Comparison of ENCODE assay signal across 18 cellular contexts in genomic region chr2:235059161-235059560, GRCh38.
DNase-seq lines count a peak whose midpoint lies in the region; ATAC-seq and TF ChIP-seq lines count a peak whose summit lies in the region.
"Had no signal": no experiment of that assay in that cellular context is flagged by ENCODE, and none has a peak within 500 bp of the region (broad histone marks: within the 10 kb centered on the region; RNA-seq: fewer than 3 reads in every experiment).

No MANE protein-coding gene starts in this region.

- CTCF ChIA-PET in PC-3 (lab: Charles Lee) (no interaction called here), Caco-2 (lab: Charles Lee) (no interaction called here), T-cell (lab: Charles Lee) (no interaction called here)

- no peaks in the 10 kb centered on the region for H3K4me1 Mint-ChIP-seq in Caco-2 (ENCODE audit: low read depth, unreplicated experiment)
- no peaks in the 10 kb centered on the region for H3K4me1 Mint-ChIP-seq in T-cell
- H3K4me1 Mint-ChIP-seq: GM23338 had no signal

- H3K4me1 ChIP-seq in PC-3 (ENCODE audit: insufficient read depth, low read length) (no peaks in the 10 kb centered on the region), Caco-2 (no peaks in the 10 kb centered on the region)

- H4K20me1 ChIP-seq in PC-3 (ENCODE audit: low read length) = no peaks in the 10 kb centered on the region
- H4K20me1 ChIP-seq: BLaER1 treated with 17β-estradiol and CSF1 and Interleukin-3, amounts not matched to agents 10 nM and 100 nM had no signal

- H3K9me2 ChIP-seq in PC-3 (replicated peaks; ENCODE audit: low read length) = no peaks in the 10 kb centered on the region

- intact Hi-C loops in PC-3 (cut with micrococcal nuclease) (loop anchor here (10.0 kb wide), 1 partner anchor 174 kb away; no protein-coding TSS in a partner anchor), Caco-2 (cut with micrococcal nuclease; ENCODE audit: unreplicated experiment) (loop anchor here (5.0 kb wide), 2 partner anchors 52 to 507 kb away; no protein-coding TSS in a partner anchor)

- no peak overlapping the region for H2AFZ ChIP-seq in PC-3 (ENCODE audit: low read length)
- H2AFZ ChIP-seq: GM23338 had no signal

- H3K27ac Mint-ChIP-seq in Caco-2 (ENCODE audit: unreplicated experiment) (no peak overlapping the region), T-cell (no peak overlapping the region)
- H3K27ac Mint-ChIP-seq: B cell; CD8-positive, alpha-beta T cell; GM23338; HFFc6 had no signal

- no peak overlapping the region for H3K4me3 ChIP-seq in PC-3 (ENCODE audit: low read length)
- no peak overlapping the region for H3K4me3 ChIP-seq in fibroblast of mammary gland (ENCODE audit: control insufficient read depth, low read depth, low read length)
- no peak overlapping the region for H3K4me3 ChIP-seq in Caco-2 (ENCODE audit: low read depth, low read length)
- H3K4me3 ChIP-seq: BLaER1 treated with 17β-estradiol and CSF1 and Interleukin-3, amounts not matched to agents 10 nM and 100 nM; GM23338 had no signal

- no peak for TF ChIP-seq CTCF in PC-3 (conservative IDR thresholded peaks at IDR 0.05; ENCODE audit: low read depth, low read length)
- TF ChIP-seq CTCF in fibroblast of mammary gland (conservative IDR thresholded peaks at IDR 0.05; ENCODE audit: control insufficient read depth, insufficient read depth, low read depth, low read length) = no peak
- TF ChIP-seq CTCF in omental fat pad (IDR thresholded peaks at IDR 0.05) = no peak
- TF ChIP-seq CTCF in Caco-2 (IDR thresholded peaks at IDR 0.05; ENCODE audit: insufficient read depth in 1 of 2, low read depth in 1 of 2, low read length in 1 of 2, severe bottlenecking in 1 of 2, unreplicated experiment in 1 of 2) = no peak

- BruUV-seq in PC-3 (replicated peaks; lab: Mats Ljungman, UMichigan) = no TSS peak
- no TSS peak for BruUV-seq in Caco-2 (replicated peaks; lab: Mats Ljungman, UMichigan)

- POLR2A ChIA-PET in PC-3 (lab: Charles Lee; ENCODE audit: unreplicated experiment) (no interaction called here), Caco-2 (lab: Charles Lee) (no interaction called here), T-cell (lab: Charles Lee) (no interaction called here)

- no peaks in the 10 kb centered on the region for H3K27me3 Mint-ChIP-seq in Caco-2 (ENCODE audit: insufficient read depth, unreplicated experiment)
- H3K27me3 Mint-ChIP-seq in T-cell = peaks cover 4 to 16% of the 10 kb centered on the region in 2 donors

- H3K27me3 ChIP-seq in PC-3 (ENCODE audit: low read length) = no peaks in the 10 kb centered on the region
- no peaks in the 10 kb centered on the region for H3K27me3 ChIP-seq in Caco-2 (replicated peaks; ENCODE audit: control insufficient read depth, insufficient read depth, low read length)
- H3K27me3 ChIP-seq: BLaER1 treated with 17β-estradiol and CSF1 and Interleukin-3, amounts not matched to agents 10 nM and 100 nM had no signal

- H3F3A ChIP-seq in PC-3 (ENCODE audit: low read length, unreplicated experiment) = no peaks in the 10 kb centered on the region

- peak; percentile 58 for DNase-seq in EH (ENCODE audit: low read depth)
- peak; percentile 67 for DNase-seq in M059J (ENCODE audit: low read depth)
- peak; percentile 38 for DNase-seq in PC-3
- peak; percentile 22 for DNase-seq in fibroblast of mammary gland (ENCODE audit: low read depth)
- DNase-seq in omental fat pad (ENCODE audit: low spot score) = no peak
- no peak for DNase-seq in Caco-2
- no peak for DNase-seq in T-cell
- DNase-seq: 8988T; CD8-positive, alpha-beta T cell; DMS 273 treated with DMSO at 0.1 percent for 48 hours; DMS53; DND-41; GDM1; HFFc6 had no signal

- H3K4me2 ChIP-seq in PC-3 (ENCODE audit: low read length) = no peak overlapping the region
- H3K4me2 ChIP-seq: BLaER1 treated with 17β-estradiol and CSF1 and Interleukin-3, amounts not matched to agents 10 nM and 100 nM; GM23338 had no signal

- H3K27ac ChIP-seq in PC-3 (ENCODE audit: low read length) = no peak overlapping the region
- H3K27ac ChIP-seq: BLaER1 treated with 17β-estradiol and CSF1 and Interleukin-3, amounts not matched to agents 10 nM and 100 nM had no signal

- H3K36me3 Mint-ChIP-seq in Caco-2 (ENCODE audit: insufficient read depth, unreplicated experiment) (peaks cover 16% of the 10 kb centered on the region), T-cell (no peaks in the 10 kb centered on the region)
- H3K36me3 Mint-ChIP-seq: CD8-positive, alpha-beta T cell had no signal

- H3K9ac ChIP-seq in PC-3 (ENCODE audit: low read length) = no peak overlapping the region
- H3K9ac ChIP-seq: BLaER1 treated with 17β-estradiol and CSF1 and Interleukin-3, amounts not matched to agents 10 nM and 100 nM had no signal

- ATAC-seq in PC-3 = peak; percentile 76
- no peak for ATAC-seq in omental fat pad (ENCODE audit: low FRiP score)
- ATAC-seq in T-cell (replicated peaks in 1 of 4) = no peak
- ATAC-seq: CD8-positive, alpha-beta T cell; GM23338; HCT116 had no signal

- H3K4me3 Mint-ChIP-seq in Caco-2 (ENCODE audit: unreplicated experiment) (no peak overlapping the region), T-cell (no peak overlapping the region)
- H3K4me3 Mint-ChIP-seq: B cell; CD8-positive, alpha-beta T cell; GM23338; HFFc6 had no signal

- H3K9me3 Mint-ChIP-seq in Caco-2 (ENCODE audit: unreplicated experiment) (no peaks in the 10 kb centered on the region), T-cell (no peaks in the 10 kb centered on the region)
- H3K9me3 Mint-ChIP-seq: CD8-positive, alpha-beta T cell; GM23338; HFFc6 had no signal

- no peaks in the 10 kb centered on the region for H3K9me3 ChIP-seq in PC-3 (ENCODE audit: low read length)
- H3K9me3 ChIP-seq in Caco-2 = no peaks in the 10 kb centered on the region
- H3K9me3 ChIP-seq: BLaER1 treated with 17β-estradiol and CSF1 and Interleukin-3, amounts not matched to agents 10 nM and 100 nM had no signal

- peaks cover 13% of the 10 kb centered on the region; the same call in 1 of the 2 replicates for H3K36me3 ChIP-seq in PC-3 (ENCODE audit: low read depth, low read length)
- H3K36me3 ChIP-seq in Caco-2 (ENCODE audit: control insufficient read depth, insufficient read depth, low read length) = peaks cover 1% of the 10 kb centered on the region; the same call in 1 of the 2 replicates
- H3K36me3 ChIP-seq: BLaER1 treated with 17β-estradiol and CSF1 and Interleukin-3, amounts not matched to agents 10 nM and 100 nM had no signal

- H3K79me2 ChIP-seq in PC-3 (ENCODE audit: low read length) = no peaks in the 10 kb centered on the region

Comparison
In these comparisons a context has a peak if more than half of its experiments do, and no peak if none do; other contexts are left out.
1. DNase-seq: peak in EH (single experiment), M059J (single experiment), PC-3 (single experiment) and fibroblast of mammary gland (single experiment); none in omental fat pad (single experiment), Caco-2 (0 of 2) and T-cell (0 of 34).